ENCODE assay signal across 21 cellular contexts in genomic region chr3:124862006-124862405, GRCh38. TPM values are rescaled to one million over a fixed set of nuclear protein-coding genes. Genes with fewer than 3 reads are reported as not detected.
DNase-seq lines count a peak whose midpoint lies in the region; ATAC-seq, FAIRE-seq and TF ChIP-seq lines count a peak whose summit lies in the region.
"Had no signal": no experiment of that assay in that cellular context is flagged by ENCODE, and none has a peak within 500 bp of the region (broad histone marks: within the 10 kb centered on the region; RNA-seq: fewer than 3 reads in every experiment).

No MANE protein-coding gene starts in this region.

- H4K5ac ChIP-seq in H9 (ENCODE audit: insufficient read length, low read depth, low read length) = no peak overlapping the region

- H2BK5ac ChIP-seq in H9 (ENCODE audit: insufficient read length, low read length) = no peak overlapping the region

- DNase-seq in A549 (ENCODE audit: low read depth in 1 of 2, low spot score in 1 of 2) (no peak), H9 (no peak), brain microvascular endothelial cell (no peak), gastrocnemius medialis (no peak), OCI-LY7 (ENCODE audit: low spot score) (no peak), NCI-H2107 treated with DMSO at 0.1 percent for 48 hours (lab: John Stamatoyannopoulos, UW; ENCODE audit: unreplicated experiment) (no peak), DMS79 (lab: John Stamatoyannopoulos, UW) (no peak)
- DNase-seq: activated CD4-positive, alpha-beta T cell treated with anti-CD3 and anti-CD28 coated beads for 4 hours; activated gamma-delta T cell; amniotic stem cell; CD4-positive, alpha-beta memory T cell; Kasumi-1; mesendoderm; NCI-H1092; NCI-H748 treated with DMSO at 0.1 percent for 48 hours; PC-9; spleen had no signal

- peaks cover 19 to 48% (median 22%) of the 10 kb centered on the region in 3 experiments; a peak in 6 of 7 replicates for H3K36me3 Mint-ChIP-seq in H9 (ENCODE audit: insufficient read depth in 1 of 3, low read depth in 3 of 3)
- H3K36me3 Mint-ChIP-seq: CD4-positive, alpha-beta memory T cell; natural killer cell treated with Interleukin-12 subunit alpha and Interleukin-12 subunit beta and Interleukin-15 and Interleukin-18, amount 100 ng/mL, for 72 hours had no signal

- H3K4ac ChIP-seq in H9 (ENCODE audit: low read depth, low read length) = no peak overlapping the region

- H2BK15ac ChIP-seq in H9 (ENCODE audit: low read depth, low read length) = no peak overlapping the region

- no peaks in the 10 kb centered on the region for H3K9me3 Mint-ChIP-seq in H9
- H3K9me3 Mint-ChIP-seq: CD4-positive, alpha-beta memory T cell; natural killer cell treated with Interleukin-12 subunit alpha and Interleukin-12 subunit beta and Interleukin-15 and Interleukin-18, amount 100 ng/mL, for 72 hours; type B pancreatic cell had no signal

- H2BK120ac ChIP-seq in H9 (ENCODE audit: low read depth, low read length, poor library complexity, severe bottlenecking) = no peak overlapping the region

- H3K79me2 ChIP-seq in H9 (ENCODE audit: insufficient read depth, low read length) (peaks cover 14% of the 10 kb centered on the region; the same call in 1 of the 2 replicates), OCI-LY7 (ENCODE audit: insufficient read depth, low read depth, low read length) (no peaks in the 10 kb centered on the region)

- no peak overlapping the region for H3K14ac ChIP-seq in H9 (ENCODE audit: insufficient read depth, low read length)

- H3K23ac ChIP-seq in H9 (ENCODE audit: insufficient read length, low read depth, low read length) = no peak overlapping the region

- in situ Hi-C loops in brain microvascular endothelial cell (cut with HindIII; ENCODE audit: low pct_ligation_motif_present, low sequenced_read_pairs) = no loop called here
- in situ Hi-C loops in gastrocnemius medialis (cut with MboI; ENCODE audit: low sequenced_read_pairs in 4 of 4) = no loop called here

- no peak overlapping the region for H3K18ac ChIP-seq in H9 (ENCODE audit: insufficient read length, low read depth, low read length)

- H3K27me3 Mint-ChIP-seq in H9 (ENCODE audit: low read depth) = no peaks in the 10 kb centered on the region
- H3K27me3 Mint-ChIP-seq: type B pancreatic cell had no signal

- H2BK20ac ChIP-seq in H9 (ENCODE audit: low read depth, low read length, poor library complexity, severe bottlenecking) = no peak overlapping the region

- no peak overlapping the region for H2AFZ ChIP-seq in H9 (ENCODE audit: low read length)
- H2AFZ ChIP-seq in OCI-LY7 (ENCODE audit: low read length) = no peak overlapping the region
- H2AFZ ChIP-seq: PC-9 had no signal

- no peak overlapping the region for H3K4me2 ChIP-seq in A549
- H3K4me2 ChIP-seq in H9 (ENCODE audit: insufficient read depth, insufficient read length, low read length) = no peak overlapping the region
- no peak overlapping the region for H3K4me2 ChIP-seq in OCI-LY7 (ENCODE audit: low read length)
- H3K4me2 ChIP-seq: PC-9 had no signal

- POLR2A ChIA-PET in A549 (lab: Yijun Ruan, JAX) (interaction anchor here (2.2 kb wide), 1 partner anchor 17 kb away, joined by 8 read pairs; no protein-coding TSS in a partner anchor), OCI-LY7 (lab: Charles Lee) (interaction anchor here (0.6 kb wide), 1 partner anchor 18 kb away, joined by 6 read pairs; no protein-coding TSS in a partner anchor)

- CTCF ChIA-PET in A549 (lab: Yijun Ruan, JAX) (interaction anchor here (1.0 to 3.7 kb wide), 5 partner anchors 14 to 94 kb away, joined by 3 to 17 read pairs (median 4); no protein-coding TSS in a partner anchor), OCI-LY7 (lab: Charles Lee; ENCODE audit: unreplicated experiment) (no interaction called here)

- ATAC-seq in A549 = no peak
- no peak for ATAC-seq in gastrocnemius medialis
- no peak for ATAC-seq in GM21576 (IDR thresholded peaks at IDR 0.05; ENCODE audit: unreplicated experiment)

- no peak for TF ChIP-seq POLR2A in A549 (IDR thresholded peaks at IDR 0.05; ENCODE audit: low read length)
- TF ChIP-seq POLR2A in gastrocnemius medialis (IDR thresholded peaks at IDR 0.05) = no peak

- H3K36me3 ChIP-seq in brain microvascular endothelial cell (replicated peaks) (peaks cover 18% of the 10 kb centered on the region), gastrocnemius medialis (peaks cover 0 to under 1% of the 10 kb centered on the region in 2 donors), OCI-LY7 (ENCODE audit: insufficient read depth, low read length) (no peaks in the 10 kb centered on the region)
- H3K36me3 ChIP-seq: spleen had no signal

- H3K79me1 ChIP-seq in H9 (ENCODE audit: insufficient read depth, low read depth, low read length, poor library complexity, severe bottlenecking) = no peaks in the 10 kb centered on the region

- intact Hi-C loops in gastrocnemius medialis (cut with DNase I; ENCODE audit: low total_unique reads) (no loop called here), OCI-LY7 (cut with micrococcal nuclease; ENCODE audit: unreplicated experiment) (no loop called here)

- no peaks in the 10 kb centered on the region for H4K20me1 ChIP-seq in H9 (ENCODE audit: control insufficient read depth, insufficient read depth, insufficient read length)
- no peaks in the 10 kb centered on the region for H4K20me1 ChIP-seq in OCI-LY7 (ENCODE audit: insufficient read depth, low read length)

- H2AK5ac ChIP-seq in H9 (ENCODE audit: insufficient read length, low read length) = no peak overlapping the region

- no peak overlapping the region for H3K9ac ChIP-seq in H9 (ENCODE audit: extremely low read depth, insufficient read length, low read length)

- peaks cover 18 to 19% of the 10 kb centered on the region in 2 experiments for H3K4me1 Mint-ChIP-seq in H9
- H3K4me1 Mint-ChIP-seq: CD4-positive, alpha-beta memory T cell had no signal

- no peak for TF ChIP-seq RAD21 in A549 (conservative IDR thresholded peaks at IDR 0.05 in 1 of 2, IDR thresholded peaks at IDR 0.05 in 1 of 2)

- TF ChIP-seq CTCF in A549 (IDR thresholded peaks at IDR 0.05) (no peak), H9 (conservative IDR thresholded peaks at IDR 0.05) (0 out of 3 replicates have a peak, but pooled peaks have one; percentile 14), brain microvascular endothelial cell (IDR thresholded peaks at IDR 0.05; ENCODE audit: low read depth, low read length, missing control alignments) (peak; percentile 15), gastrocnemius medialis (IDR thresholded peaks at IDR 0.05 in 4 of 5, conservative IDR thresholded peaks at IDR 0.05 in 1 of 5) (no peak), OCI-LY7 (conservative IDR thresholded peaks at IDR 0.05; ENCODE audit: low read length) (no peak)

- TF ChIP-seq EP300 in A549 (IDR thresholded peaks at IDR 0.05) = no peak

- peaks cover 69% of the 10 kb centered on the region for H3K4me1 ChIP-seq in A549
- H3K4me1 ChIP-seq in H9 (ENCODE audit: insufficient read depth, low read length) = peaks cover 2% of the 10 kb centered on the region
- peaks cover 10 to 12% of the 10 kb centered on the region in 2 donors for H3K4me1 ChIP-seq in gastrocnemius medialis
- H3K4me1 ChIP-seq in OCI-LY7 (ENCODE audit: insufficient read depth, low read length, poor library complexity, severe bottlenecking) = no peaks in the 10 kb centered on the region

- H3K56ac ChIP-seq in H9 (ENCODE audit: insufficient read length, low read depth, low read length) = no peak overlapping the region

- no peak overlapping the region for H2BK12ac ChIP-seq in H9 (ENCODE audit: insufficient read length, low read depth, low read length)

- H3K27me3 ChIP-seq in H9 (ENCODE audit: insufficient read depth, low read length) = no peaks in the 10 kb centered on the region
- H3K27me3 ChIP-seq in brain microvascular endothelial cell (replicated peaks) = no peaks in the 10 kb centered on the region
- H3K27me3 ChIP-seq in gastrocnemius medialis = no peaks in the 10 kb centered on the region
- H3K27me3 ChIP-seq: spleen had no signal

- no peaks in the 10 kb centered on the region for H3K9me2 ChIP-seq in OCI-LY7 (ENCODE audit: insufficient read depth, low read length)

- H3K27ac Mint-ChIP-seq in H9 = peak overlapping the region in 1 of 3 experiments; percentile 35; a peak in 2 of 7 replicates
- H3K27ac Mint-ChIP-seq: CD4-positive, alpha-beta memory T cell; natural killer cell treated with Interleukin-12 subunit alpha and Interleukin-12 subunit beta and Interleukin-15 and Interleukin-18, amount 100 ng/mL, for 72 hours; type B pancreatic cell had no signal

- 92% methylated on average over 2 of the region's 2 CpGs for WGBS in A549 (ENCODE audit: missing lambda C conversion rate)
- WGBS in H9 (ENCODE audit: extremely low coverage, insufficient read length, low lambda C conversion rate) = no CpG with 5 or more reads among the region's 2 CpGs

- no peak overlapping the region for H4K91ac ChIP-seq in H9 (ENCODE audit: insufficient read length, low read depth, low read length)

- no peak overlapping the region for H3K4me3 ChIP-seq in A549
- H3K4me3 ChIP-seq in brain microvascular endothelial cell (ENCODE audit: low read depth, low read length) = no peak overlapping the region
- no peak overlapping the region for H3K4me3 ChIP-seq in gastrocnemius medialis
- H3K4me3 ChIP-seq in OCI-LY7 (ENCODE audit: low read depth, low read length, poor library complexity, severe bottlenecking) = no peak overlapping the region
- H3K4me3 ChIP-seq: PC-9, spleen had no signal

- BruUV-seq in OCI-LY7 (replicated peaks; lab: Mats Ljungman, UMichigan) = no TSS peak

- H3K27ac ChIP-seq in A549 (peak overlapping the region; percentile 83 to 90), H9 (ENCODE audit: insufficient read length, low read depth, low read length) (no peak overlapping the region), brain microvascular endothelial cell (no peak overlapping the region), gastrocnemius medialis (peak overlapping the region in 3 of 4 donors; percentile 4 to 36 (median 33)), OCI-LY7 (ENCODE audit: low read depth, low read length, poor library complexity, severe bottlenecking) (no peak overlapping the region)
- H3K27ac ChIP-seq: spleen had no signal

- H3K9me3 ChIP-seq in A549 (peaks cover 15% of the 10 kb centered on the region; the same call in 2 of the 3 replicates), H9 (ENCODE audit: control insufficient read depth, low read depth, low read length) (no peaks in the 10 kb centered on the region), gastrocnemius medialis (no peaks in the 10 kb centered on the region), OCI-LY7 (ENCODE audit: low read length) (no peaks in the 10 kb centered on the region)
- H3K9me3 ChIP-seq: spleen had no signal

- no peak overlapping the region for H4K8ac ChIP-seq in H9 (replicated peaks; ENCODE audit: insufficient read length, low read depth, low read length)

- no peak overlapping the region for H3T11ph ChIP-seq in H9 (ENCODE audit: low read length)

- no peak overlapping the region for H3K4me3 Mint-ChIP-seq in H9
- H3K4me3 Mint-ChIP-seq: CD4-positive, alpha-beta memory T cell; natural killer cell treated with Interleukin-12 subunit alpha and Interleukin-12 subunit beta and Interleukin-15 and Interleukin-18, amount 100 ng/mL, for 72 hours; type B pancreatic cell had no signal

- FAIRE-seq in A549 (lab: Jason Lieb, UNC) = no peak
- FAIRE-seq: endometrium had no signal

- H3K23me2 ChIP-seq in H9 (ENCODE audit: insufficient read length, low read depth, low read length, poor library complexity, severe bottlenecking) = no peaks in the 10 kb centered on the region

RNA-seq across cellular contexts. Expression of gene ITGB5, which starts 25.2 kb away (rescaled TPM):
- 260 and 476 TPM in 2 replicates for polyA plus RNA-seq in A549 (2011; rRNA removed)
- 393 and 412 TPM in 2 replicates for polyA plus RNA-seq in A549 (2012; cell fraction: cytosol; rRNA removed)
- polyA plus RNA-seq in A549 (2012; cell fraction: nucleus; rRNA removed) = 508 and 526 TPM in 2 replicates
- polyA plus RNA-seq in A549 (2017; fragmentation: RNase III; extraction: RNeasy Plus Mini Kit Qiagen cat#74134 plus additional on column Dnase treatment) = 174 to 209 TPM (median 201 TPM) in 3 replicates
- 629 and 645 TPM in 2 replicates for polyA minus RNA-seq in A549 (2011; rRNA and poly(A)+ RNA removed)
- total RNA-seq in H9 (2021) = 146 and 148 TPM in 2 replicates
- total RNA-seq in gastrocnemius medialis = 100 to 1,000 TPM in 1 of 4 donors, 10 to 100 TPM in 3; 35.2 to 101 (median 71.3) TPM
- total RNA-seq in OCI-LY7 (2014; rRNA removed; shearing (Covaris generic)) = not detected in 2 replicates
- total RNA-seq in OCI-LY7 (2022) = not detected in 2 replicates

Comparison
In these comparisons a context has a peak if more than half of its experiments do, and no peak if none do; other contexts are left out.
1. H3K27ac ChIP-seq: peak in A549 (2 of 2) and gastrocnemius medialis (3 of 4); none in H9 (single experiment), brain microvascular endothelial cell (single experiment) and OCI-LY7 (single experiment).
2. CTCF ChIP-seq: peak in H9 (single experiment) and brain microvascular endothelial cell (single experiment); none in A549 (single experiment), gastrocnemius medialis (0 of 5) and OCI-LY7 (single experiment).
3. RNA of gene ITGB5, which starts 25.2 kb away (total RNA-seq): 146 to 148 TPM in H9 and 35.2 to 101 TPM in gastrocnemius medialis; not detected in OCI-LY7; every median in the first group is over 10 times any median in the second.